31 cellular contexts compared by ENCODE assay signal in genomic region chr10:23980054-23980453, GRCh38.
DNase-seq lines count a peak whose midpoint lies in the region; ATAC-seq, FAIRE-seq and TF ChIP-seq lines count a peak whose summit lies in the region.
"Had no signal": no experiment of that assay in that cellular context is flagged by ENCODE, and none has a peak within 500 bp of the region (broad histone marks: within the 10 kb centered on the region; RNA-seq: fewer than 3 reads in every experiment).

No MANE protein-coding gene starts in this region.

- H3K9me3 ChIP-seq in hepatocyte (ENCODE audit: low read depth) (no peaks in the 10 kb centered on the region), psoas muscle (no peaks in the 10 kb centered on the region)
- H3K9me3 ChIP-seq: breast epithelium, colonic mucosa, SJSA1, transverse colon had no signal

- no peaks in the 10 kb centered on the region for H3K79me2 ChIP-seq in hepatocyte

- TF ChIP-seq CTCF in hepatocyte (IDR thresholded peaks at IDR 0.05; ENCODE audit: poor library complexity) = no peak
- no peak for TF ChIP-seq CTCF in psoas muscle (IDR thresholded peaks at IDR 0.05)

- peaks cover 2% of the 10 kb centered on the region for H3K27me3 ChIP-seq in hepatocyte
- H3K27me3 ChIP-seq in psoas muscle (ENCODE audit: insufficient read depth in 3 of 3, low read length in 2 of 3) = no peaks in the 10 kb centered on the region
- H3K27me3 ChIP-seq: breast epithelium, colonic mucosa, heart right ventricle, SJSA1, transverse colon had no signal

- no peaks in the 10 kb centered on the region for H3K9me2 ChIP-seq in hepatocyte (replicated peaks; ENCODE audit: insufficient read depth)

- intact Hi-C loops in psoas muscle (cut with DNase I) = no loop called here

- WGBS in hepatocyte (ENCODE audit: low lambda C conversion rate, missing lambda C conversion rate) = 13% methylated on average over 3 of the region's 3 CpGs
- 9 to 18% (median 15%) methylated on average over 3 of the region's 3 CpGs for WGBS in psoas muscle, 3 donors

- DNase-seq in DMS 273 (lab: John Stamatoyannopoulos, UW; ENCODE audit: unreplicated experiment) (peak; percentile 59), DMS 273 treated with DMSO at 0.1 percent for 48 hours (lab: John Stamatoyannopoulos, UW) (no peak), NCI-H2029 (lab: John Stamatoyannopoulos, UW) (peak; percentile 77), hepatocyte (ENCODE audit: low spot score) (peak; percentile 61), psoas muscle (no peak), HTR-8/SVneo (ENCODE audit: insufficient read length, low spot score) (no peak)
- DNase-seq: activated CD4-positive, alpha-beta T cell treated with anti-CD3 and anti-CD28 coated beads for 36 hours; activated naive CD4-positive, alpha-beta T cell treated with anti-CD3 and anti-CD28 coated beads for 36 hours; activated T-cell treated with anti-CD3 and anti-CD28 coated beads, Interleukin-2, amount 50 U/mL, for 48 hours; CD8-positive, alpha-beta T cell; colonic mucosa; DND-41; effector memory CD4-positive, alpha-beta T cell; foreskin fibroblast; heart right ventricle; midbrain; natural killer cell; NCI-H1048; NCI-H510A treated with DMSO at 0.1 percent for 48 hours; posterior cingulate gyrus; stimulated activated naive CD8-positive, alpha-beta T cell treated with anti-CD3 and anti-CD28 coated beads, Interleukin-15, amount 100 ng/mL, for 72 hours; T-helper 17 cell; transverse colon had no signal

- no peak overlapping the region for H2AFZ ChIP-seq in hepatocyte

- no peaks in the 10 kb centered on the region for H4K20me1 ChIP-seq in hepatocyte (ENCODE audit: insufficient read depth, poor library complexity, severe bottlenecking)

- H3K4me1 ChIP-seq in hepatocyte (ENCODE audit: insufficient read depth) (peaks cover 2% of the 10 kb centered on the region), psoas muscle (peaks cover 25% of the 10 kb centered on the region)
- H3K4me1 ChIP-seq: breast epithelium, colonic mucosa, SJSA1, transverse colon had no signal

- H3K4me2 ChIP-seq in hepatocyte = no peak overlapping the region

- H3K4me3 ChIP-seq in hepatocyte = no peak overlapping the region
- no peak overlapping the region for H3K4me3 ChIP-seq in psoas muscle
- H3K4me3 ChIP-seq: breast epithelium, colonic mucosa, GM12878, heart right ventricle, SJSA1, transverse colon had no signal

- H3K27ac ChIP-seq in hepatocyte (peak overlapping the region; percentile 74), psoas muscle (peak overlapping the region; percentile 4)
- H3K27ac ChIP-seq: 22Rv1, breast epithelium, colonic mucosa, heart right ventricle, SJSA1, transverse colon had no signal

- FAIRE-seq in HTR-8/SVneo (lab: Jason Lieb, UNC) = no peak
- FAIRE-seq: GM12878, RCC 7860 had no signal

- ATAC-seq in psoas muscle = peak; percentile 73 to 85 (median 78)
- no peak for ATAC-seq in GM21381 (IDR thresholded peaks at IDR 0.05; ENCODE audit: unreplicated experiment)
- ATAC-seq in HG03378 (IDR thresholded peaks at IDR 0.05; ENCODE audit: unreplicated experiment) = no peak
- ATAC-seq: activated CD4-positive, alpha-beta T cell treated with anti-CD3 and anti-CD28 coated beads for 36 hours; CD8-positive, alpha-beta T cell; GM12878; left lobe of liver; natural killer cell; stimulated activated naive CD8-positive, alpha-beta T cell treated with anti-CD3 and anti-CD28 coated beads, Interleukin-15, amount 100 ng/mL, for 72 hours; T-helper 17 cell had no signal

- no peaks in the 10 kb centered on the region for H3K36me3 ChIP-seq in hepatocyte (replicated peaks; ENCODE audit: insufficient read depth, low read depth)
- no peaks in the 10 kb centered on the region for H3K36me3 ChIP-seq in psoas muscle (ENCODE audit: insufficient read depth in 1 of 2, low read depth in 1 of 2)
- H3K36me3 ChIP-seq: breast epithelium, colonic mucosa, heart right ventricle, SJSA1, transverse colon had no signal

Comparison
In these comparisons a context has a peak if more than half of its experiments do, and no peak if none do; other contexts are left out.
1. DNase-seq: peak in DMS 273 (single experiment), NCI-H2029 (single experiment) and hepatocyte (single experiment); none in DMS 273 treated with DMSO at 0.1 percent for 48 hours (single experiment), psoas muscle (0 of 2) and HTR-8/SVneo (single experiment).
2. ATAC-seq: peak in psoas muscle (4 of 4); none in GM21381 (single experiment) and HG03378 (single experiment).